Comparison of ENCODE assay signal across 8 cellular contexts in the genomic region with DNA sequence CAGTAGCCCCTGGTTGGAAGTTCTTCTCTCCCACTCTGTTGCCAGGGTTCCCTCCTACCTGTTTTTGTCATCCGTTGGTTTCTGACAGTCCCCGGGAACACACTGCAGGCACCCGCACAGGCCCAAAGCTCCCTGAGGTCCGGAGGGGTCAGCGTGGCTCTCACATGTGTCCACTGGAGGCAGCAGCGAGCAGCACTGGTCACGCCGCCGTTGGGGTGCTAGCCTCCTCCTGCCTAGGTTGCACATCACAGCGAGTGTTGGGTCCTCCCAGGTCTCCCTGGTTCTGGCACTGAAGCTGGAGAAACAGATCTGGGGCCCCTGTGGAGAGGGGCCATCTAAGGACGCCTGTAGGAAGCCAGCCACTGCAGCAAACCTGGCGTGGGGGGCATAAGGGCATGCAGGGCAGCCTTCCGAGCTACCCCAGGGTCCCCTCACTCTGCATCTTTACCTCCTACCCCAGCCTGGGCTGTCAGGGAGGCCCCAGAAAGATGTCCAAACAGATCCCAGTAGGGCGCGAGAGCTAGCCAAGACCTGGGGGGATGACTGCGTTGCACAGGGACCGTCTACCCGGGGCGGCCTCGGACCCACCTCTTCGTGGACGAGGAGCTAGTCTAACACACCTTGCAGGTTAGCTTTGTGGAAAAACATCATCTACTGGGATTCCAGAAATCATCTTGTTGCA. TPM values are rescaled to one million over a fixed set of nuclear protein-coding genes. Genes with fewer than 3 reads are reported as not detected.
DNase-seq lines count a peak whose midpoint lies in the region; ATAC-seq and TF ChIP-seq lines count a peak whose summit lies in the region.

No MANE protein-coding gene starts in this region.

- H3K9me3 ChIP-seq in breast epithelium: no peaks in the 10 kb centered on the region
- H3K9me3 ChIP-seq in right atrium auricular region: no peaks in the 10 kb centered on the region

- H3K36me3 ChIP-seq in breast epithelium (no peaks in the 10 kb centered on the region), right atrium auricular region (no peaks in the 10 kb centered on the region)

- TF ChIP-seq POLR2A in breast epithelium (IDR thresholded peaks at IDR 0.05): no peak

- CTCF ChIA-PET in MCF 10A (lab: Yijun Ruan, JAX): interaction anchor here (0.6 to 1.8 kb wide), 8 partner anchors 8 to 127 kb away, joined by 3 to 9 read pairs (median 4); no protein-coding TSS in a partner anchor

- H3K36me3 Mint-ChIP-seq in MCF 10A (ENCODE audit: insufficient read depth, unreplicated experiment): no peaks in the 10 kb centered on the region
- peaks cover 2% of the 10 kb centered on the region for H3K36me3 Mint-ChIP-seq in activated T-cell treated with anti-CD3 and anti-CD28 coated beads, Interleukin-2, amount 50 U/mL, for 24 hours (ENCODE audit: low read depth)

- BruUV-seq in MCF 10A (replicated peaks; lab: Mats Ljungman, UMichigan): no TSS peak

- peak; percentile 45 for TF ChIP-seq CTCF in MCF 10A (IDR thresholded peaks at IDR 0.05; ENCODE audit: unreplicated experiment)
- TF ChIP-seq CTCF in breast epithelium (IDR thresholded peaks at IDR 0.05): peak in 1 of 3 donors; percentile 35
- peak; percentile 41 to 59 for TF ChIP-seq CTCF in right atrium auricular region (IDR thresholded peaks at IDR 0.05)

- no peak for ATAC-seq in HG03139 (IDR thresholded peaks at IDR 0.05; ENCODE audit: unreplicated experiment)
- ATAC-seq in HG03521 (IDR thresholded peaks at IDR 0.05; ENCODE audit: unreplicated experiment): no peak

- intact Hi-C loops in MCF 10A (cut with micrococcal nuclease): no loop called here
- intact Hi-C loops in breast epithelium (cut with DNase I; ENCODE audit: low total_unique reads): no loop called here

- no peak overlapping the region for H3K27ac Mint-ChIP-seq in MCF 10A (ENCODE audit: low read depth, unreplicated experiment)
- H3K27ac Mint-ChIP-seq in activated T-cell treated with anti-CD3 and anti-CD28 coated beads, Interleukin-2, amount 50 U/mL, for 24 hours: no peak overlapping the region

- DNase-seq in MCF 10A (ENCODE audit: unreplicated experiment) (peak; percentile 33), breast epithelium (ENCODE audit: low spot score in 2 of 2) (no peak), right atrium auricular region (ENCODE audit: low spot score) (no peak), mesenteric fat pad (ENCODE audit: low spot score) (no peak)
- DNase-seq in activated T-cell treated with anti-CD3 and anti-CD28 coated beads, Interleukin-2, amount 50 U/mL, for 24 hours: peak; percentile 59
- peak; percentile 26 to 38 for DNase-seq in stimulated activated CD8-positive, alpha-beta memory T cell treated with anti-CD3 and anti-CD28 coated beads, Interleukin-2, amount 100 ng/mL, for 48 hours (ENCODE audit: low read depth in 2 of 2)

- H3K4me3 Mint-ChIP-seq in MCF 10A (ENCODE audit: unreplicated experiment): no peak overlapping the region
- H3K4me3 Mint-ChIP-seq in activated T-cell treated with anti-CD3 and anti-CD28 coated beads, Interleukin-2, amount 50 U/mL, for 24 hours: no peak overlapping the region

- H3K27ac ChIP-seq in breast epithelium (no peak overlapping the region), right atrium auricular region (no peak overlapping the region)

- POLR2A ChIA-PET in MCF 10A (lab: Yijun Ruan, JAX): interaction anchor here (0.7 kb wide), 1 partner anchor 283 kb away, joined by 3 read pairs; no protein-coding TSS in a partner anchor

- peaks cover 8% of the 10 kb centered on the region for H3K9me3 Mint-ChIP-seq in MCF 10A (ENCODE audit: unreplicated experiment)
- no peaks in the 10 kb centered on the region for H3K9me3 Mint-ChIP-seq in activated T-cell treated with anti-CD3 and anti-CD28 coated beads, Interleukin-2, amount 50 U/mL, for 24 hours

- H3K4me1 ChIP-seq in breast epithelium (no peaks in the 10 kb centered on the region), right atrium auricular region (no peaks in the 10 kb centered on the region)

- no peaks in the 10 kb centered on the region for H3K27me3 ChIP-seq in breast epithelium
- no peaks in the 10 kb centered on the region for H3K27me3 ChIP-seq in right atrium auricular region

- no peak overlapping the region for H3K4me3 ChIP-seq in breast epithelium
- no peak overlapping the region for H3K4me3 ChIP-seq in right atrium auricular region

- no peaks in the 10 kb centered on the region for H3K4me1 Mint-ChIP-seq in MCF 10A (ENCODE audit: insufficient read depth, unreplicated experiment)
- H3K4me1 Mint-ChIP-seq in activated T-cell treated with anti-CD3 and anti-CD28 coated beads, Interleukin-2, amount 50 U/mL, for 24 hours (ENCODE audit: low read depth): no peaks in the 10 kb centered on the region

- no peaks in the 10 kb centered on the region for H3K27me3 Mint-ChIP-seq in MCF 10A (ENCODE audit: insufficient read depth, unreplicated experiment)
- no peaks in the 10 kb centered on the region for H3K27me3 Mint-ChIP-seq in activated T-cell treated with anti-CD3 and anti-CD28 coated beads, Interleukin-2, amount 50 U/mL, for 24 hours

RNA-seq across cellular contexts. Expression of a gene that starts 28.9 kb away (rescaled TPM):
- 9.1 and 10.4 TPM in 2 replicates for total RNA-seq in MCF 10A (2022)
- total RNA-seq in breast epithelium: 10 to 100 TPM in 1 of 3 donors, 1 to 10 TPM in 2; 6.2 to 19.3 (median 8.2) TPM
- 1 to 10 TPM; 2.6 to 4.6 TPM for total RNA-seq in right atrium auricular region
- total RNA-seq in mesenteric fat pad: 9.0 TPM

RNA-seq across cellular contexts. Expression of a gene that starts 36.1 kb away (rescaled TPM):
- 10.0 and 13.0 TPM in 2 replicates for total RNA-seq in MCF 10A (2022)
- total RNA-seq in breast epithelium: 10 to 100 TPM; 10.7 to 15.5 (median 13.4) TPM
- total RNA-seq in right atrium auricular region: 1 to 10 TPM; 7.7 to 8.1 TPM
- total RNA-seq in mesenteric fat pad: 30.4 TPM

RNA-seq across cellular contexts. Expression of a gene that starts 53.2 kb away (rescaled TPM):
- total RNA-seq in MCF 10A (2022) (20.7 and 21.2 TPM in 2 replicates), breast epithelium (10 to 100 TPM in 2 of 3 donors, 1 to 10 TPM in 1; 5.6 to 12.8 (median 11.7) TPM), right atrium auricular region (1 to 10 TPM; 2.6 to 3.7 TPM), mesenteric fat pad (18.3 TPM)

Comparison
In these comparisons a context has a peak if more than half of its experiments do, and no peak if none do; other contexts are left out.
1. DNase-seq: peak in MCF 10A (single experiment), activated T-cell treated with anti-CD3 and anti-CD28 coated beads, Interleukin-2, amount 50 U/mL, for 24 hours (single experiment) and stimulated activated CD8-positive, alpha-beta memory T cell treated with anti-CD3 and anti-CD28 coated beads, Interleukin-2, amount 100 ng/mL, for 48 hours (2 of 2); none in breast epithelium (0 of 2), right atrium auricular region (single experiment) and mesenteric fat pad (single experiment).